ENCODE assay signal across 11 cellular contexts in the genomic region with DNA sequence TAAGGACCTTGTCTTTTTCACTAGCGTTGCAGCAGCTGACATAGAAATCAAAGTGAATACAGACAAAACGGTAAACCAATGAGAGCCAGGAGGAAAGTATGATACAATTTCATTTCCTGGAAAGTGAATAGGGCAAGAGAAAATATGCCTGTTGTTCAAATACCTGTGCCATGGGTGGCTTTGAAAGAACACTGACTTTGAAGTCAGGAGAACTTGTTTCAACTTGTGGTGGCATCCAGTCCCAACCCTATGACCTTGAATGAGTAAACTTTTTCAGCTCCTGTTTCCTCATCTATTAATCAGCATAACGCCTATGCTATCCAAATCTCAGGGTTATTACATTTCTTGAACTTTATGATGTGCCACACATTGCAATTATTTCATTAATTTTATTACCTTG.
DNase-seq lines count a peak whose midpoint lies in the region; ATAC-seq, FAIRE-seq and TF ChIP-seq lines count a peak whose summit lies in the region.
"Had no signal": no experiment of that assay in that cellular context is flagged by ENCODE, and none has a peak within 500 bp of the region (broad histone marks: within the 10 kb centered on the region; RNA-seq: fewer than 3 reads in every experiment).

No MANE protein-coding gene starts in this region.

- peak; percentile 81 for FAIRE-seq in keratinocyte (lab: Jason Lieb, UNC)

- no peak for TF ChIP-seq POLR2A in breast epithelium (IDR thresholded peaks at IDR 0.05)

- ATAC-seq in GM21737 (IDR thresholded peaks at IDR 0.05; ENCODE audit: unreplicated experiment), result no peak

- H3K9me1 ChIP-seq in keratinocyte (ENCODE audit: control insufficient read depth, extremely low read depth, insufficient read depth, low read length), result no peaks in the 10 kb centered on the region

- DNase-seq in MCF 10A (ENCODE audit: unreplicated experiment) (peak; percentile 62), breast epithelium (ENCODE audit: low spot score in 2 of 2) (no peak), RWPE1 (ENCODE audit: low spot score) (peak; percentile 73), epithelial cell of prostate (ENCODE audit: low read depth, low spot score) (peak; percentile 79), keratinocyte (ENCODE audit: low read depth, low spot score) (peak; percentile 65), superior temporal gyrus (ENCODE audit: extremely low spot score) (no peak), COLO668 (lab: John Stamatoyannopoulos, UW; ENCODE audit: unreplicated experiment) (no peak)
- DNase-seq: Calu3 had no signal

- intact Hi-C loops in MCF 10A (cut with micrococcal nuclease), result no loop called here
- intact Hi-C loops in breast epithelium (cut with DNase I; ENCODE audit: low total_unique reads), result no loop called here

- no peaks in the 10 kb centered on the region for H3K27me3 Mint-ChIP-seq in MCF 10A (ENCODE audit: insufficient read depth, unreplicated experiment)

- peak overlapping the region; percentile 75 for H3K4me2 ChIP-seq in keratinocyte (ENCODE audit: control insufficient read depth, extremely low read depth, insufficient read depth, low read depth, low read length)

- no peaks in the 10 kb centered on the region for H4K20me1 ChIP-seq in keratinocyte (ENCODE audit: control insufficient read depth, extremely low read depth, insufficient read depth, low read length)

- H3K27me3 ChIP-seq in breast epithelium (no peaks in the 10 kb centered on the region), keratinocyte (ENCODE audit: control insufficient read depth, extremely low read depth, insufficient read depth, low read length) (no peaks in the 10 kb centered on the region)

- H3K27ac Mint-ChIP-seq in MCF 10A (ENCODE audit: low read depth, unreplicated experiment), result peak overlapping the region; percentile 80
- H3K27ac Mint-ChIP-seq: CD14-positive monocyte had no signal

- POLR2A ChIA-PET in MCF 10A (lab: Yijun Ruan, JAX) (interaction anchor here (0.6 to 3.3 kb wide), 21 partner anchors 8 to 1379 kb away, joined by 3 to 12 read pairs (median 4); a partner anchor contains a TSS), RWPE1 (lab: Yijun Ruan, JAX; ENCODE audit: low non-redundant PET) (no interaction called here)

- BruUV-seq in MCF 10A (replicated peaks; lab: Mats Ljungman, UMichigan), result no TSS peak

- no peak overlapping the region for H3K4me3 Mint-ChIP-seq in MCF 10A (ENCODE audit: unreplicated experiment)
- H3K4me3 Mint-ChIP-seq: CD14-positive monocyte had no signal

- peaks cover 20% of the 10 kb centered on the region for H3K9me3 Mint-ChIP-seq in MCF 10A (ENCODE audit: unreplicated experiment)

- peak overlapping the region; percentile 75 for H3K9ac ChIP-seq in keratinocyte (ENCODE audit: control insufficient read depth, extremely low read depth, insufficient read depth, low read length)

- dilution Hi-C loops in keratinocyte (cut with MboI; ENCODE audit: extremely low pct_ligation_motif_present, low sequenced_read_pairs), result no loop called here

- H3K79me2 ChIP-seq in keratinocyte (ENCODE audit: control insufficient read depth, insufficient read depth, low read length), result no peaks in the 10 kb centered on the region

- H3K9me3 ChIP-seq in breast epithelium (peaks cover 4 to 8% of the 10 kb centered on the region in 2 donors), keratinocyte (ENCODE audit: control insufficient read depth, low read depth, low read length) (peaks cover 1% of the 10 kb centered on the region)

- H3K27ac ChIP-seq in breast epithelium (no peak overlapping the region), RWPE1 (no peak overlapping the region), epithelial cell of prostate (peak overlapping the region; percentile 93), keratinocyte (ENCODE audit: control insufficient read depth, insufficient read depth, low read length) (peak overlapping the region; percentile 99)
- H3K27ac ChIP-seq: 22Rv1 had no signal

- CTCF ChIA-PET in MCF 10A (lab: Yijun Ruan, JAX) (interaction anchor here (0.6 kb wide), 2 partner anchors 51 to 109 kb away, joined by 3 to 4 read pairs; no protein-coding TSS in a partner anchor), RWPE1 (lab: Yijun Ruan, JAX) (interaction anchor here (0.7 kb wide), 2 partner anchors 9 to 35 kb away, joined by 3 to 4 read pairs; no protein-coding TSS in a partner anchor)

- H3K4me1 ChIP-seq in breast epithelium (no peaks in the 10 kb centered on the region), keratinocyte (ENCODE audit: control insufficient read depth, extremely low read depth, insufficient read depth, low read length) (peaks cover 30% of the 10 kb centered on the region)

- TF ChIP-seq CTCF in MCF 10A (IDR thresholded peaks at IDR 0.05; ENCODE audit: unreplicated experiment), result no peak
- TF ChIP-seq CTCF in breast epithelium (IDR thresholded peaks at IDR 0.05), result no peak
- no peak for TF ChIP-seq CTCF in RWPE1 (conservative IDR thresholded peaks at IDR 0.05; ENCODE audit: low read depth)
- TF ChIP-seq CTCF in keratinocyte (optimal IDR thresholded peaks at IDR 0.05 in 1 of 3, IDR thresholded peaks at IDR 0.05 in 1 of 3, conservative IDR thresholded peaks at IDR 0.05 in 1 of 3; ENCODE audit: extremely low read depth in 1 of 3, insufficient read depth in 2 of 3, low read length in 3 of 3), result no peak

- H3K36me3 ChIP-seq in breast epithelium (no peaks in the 10 kb centered on the region), keratinocyte (ENCODE audit: control insufficient read depth in 2 of 2, extremely low read depth in 1 of 2, insufficient read depth in 2 of 2, low read length in 2 of 2) (no peaks in the 10 kb centered on the region)

- H2AFZ ChIP-seq in keratinocyte (ENCODE audit: control insufficient read depth, low read length), result no peak overlapping the region

- H3K4me1 Mint-ChIP-seq in MCF 10A (ENCODE audit: insufficient read depth, unreplicated experiment), result peaks cover 25% of the 10 kb centered on the region
- H3K4me1 Mint-ChIP-seq: CD14-positive monocyte had no signal

- H3K36me3 Mint-ChIP-seq in MCF 10A (ENCODE audit: insufficient read depth, unreplicated experiment), result peaks cover 7% of the 10 kb centered on the region
- H3K36me3 Mint-ChIP-seq: CD14-positive monocyte had no signal

- H3K4me3 ChIP-seq in breast epithelium (no peak overlapping the region), keratinocyte (ENCODE audit: control insufficient read depth in 2 of 3, extremely low read depth in 1 of 3, insufficient read depth in 2 of 3, low read depth in 1 of 3, low read length in 3 of 3) (peak overlapping the region in 1 of 3 experiments; percentile 35)

Comparison
In these comparisons a context has a peak if more than half of its experiments do, and no peak if none do; other contexts are left out.
1. DNase-seq: peak in MCF 10A (single experiment), RWPE1 (single experiment), epithelial cell of prostate (single experiment) and keratinocyte (single experiment); none in breast epithelium (0 of 2), superior temporal gyrus (single experiment) and COLO668 (single experiment).
2. H3K27ac ChIP-seq: peak in epithelial cell of prostate (single experiment) and keratinocyte (single experiment); none in breast epithelium (0 of 2) and RWPE1 (single experiment).